ENCODE assay signal across 32 cellular contexts in the genomic region with DNA sequence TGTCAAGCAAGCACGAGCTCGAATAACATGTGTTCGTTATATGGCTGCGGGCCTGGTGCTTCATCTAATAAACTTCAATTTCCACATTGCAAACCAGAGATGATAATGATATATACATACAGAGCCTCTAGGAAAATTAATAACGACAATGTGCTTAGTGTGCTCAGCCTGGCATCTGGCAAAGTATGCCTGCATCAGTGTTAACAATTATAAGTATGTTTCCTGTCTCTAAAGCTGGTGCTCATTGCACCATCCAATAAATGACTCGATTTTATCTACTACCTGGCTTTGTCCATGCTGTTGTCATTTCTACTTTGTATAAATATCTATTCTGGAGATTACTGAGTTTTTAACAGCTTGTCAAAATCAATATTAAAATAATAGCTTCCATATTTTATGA.
"Had no signal": no experiment of that assay in that cellular context is flagged by ENCODE, and none has a peak within 500 bp of the region (broad histone marks: within the 10 kb centered on the region; RNA-seq: fewer than 3 reads in every experiment).

No MANE protein-coding gene starts in this region.

- H3K36me3 Mint-ChIP-seq: activated naive CD4-positive, alpha-beta T cell treated with anti-CD3 and anti-CD28 coated beads, Interleukin-2, amount 50 U/mL, for 24 hours; activated naive CD8-positive, alpha-beta T cell treated with anti-CD3 and anti-CD28 coated beads for 36 hours had no signal

- H3K27me3 ChIP-seq: adrenal gland, body of pancreas, colonic mucosa, esophagus squamous epithelium, gastroesophageal sphincter, heart right ventricle had no signal

- H3K4me1 Mint-ChIP-seq: activated B cell treated with CpG ODN at 0.5 μM for 24 hours; activated naive CD4-positive, alpha-beta T cell treated with anti-CD3 and anti-CD28 coated beads, Interleukin-2, amount 50 U/mL, for 24 hours; activated naive CD8-positive, alpha-beta T cell treated with anti-CD3 and anti-CD28 coated beads for 36 hours; activated naive CD8-positive, alpha-beta T cell treated with anti-CD3 and anti-CD28 coated beads, Interleukin-2, amount 50 U/mL, for 24 hours; T-helper 17 cell had no signal

- H3K27ac Mint-ChIP-seq: activated B cell treated with CpG ODN at 0.5 μM for 24 hours; activated CD8-positive, alpha-beta T cell treated with anti-CD3 and anti-CD28 coated beads for 36 hours; activated naive CD4-positive, alpha-beta T cell treated with anti-CD3 and anti-CD28 coated beads for 36 hours; activated naive CD4-positive, alpha-beta T cell treated with anti-CD3 and anti-CD28 coated beads, Interleukin-2, amount 50 U/mL, for 24 hours; activated naive CD8-positive, alpha-beta T cell treated with anti-CD3 and anti-CD28 coated beads for 36 hours; activated naive CD8-positive, alpha-beta T cell treated with anti-CD3 and anti-CD28 coated beads, Interleukin-2, amount 50 U/mL, for 24 hours; activated T-helper 2 cell treated with anti-CD3 and anti-CD28 coated beads, Interferon-gamma antibody, Interleukin-2, Interleukin-4, amounts not matched to agents 10 μg/mL and 5 μg/mL and 100 μg/mL, durations not matched to agents 14 hours and 24 hours and 36 hours; T-helper 17 cell; T-helper 2 cell treated with Interferon-gamma antibody and Interleukin-4, amounts not matched to agents 5 μg/mL and 100 μg/mL, for 36 hours had no signal

- H3K4me3 ChIP-seq: adrenal gland, body of pancreas, colonic mucosa, esophagus squamous epithelium, gastroesophageal sphincter, heart right ventricle had no signal

- ATAC-seq: activated CD4-positive, CD25-positive, alpha-beta regulatory T cell treated with anti-CD3 and anti-CD28 coated beads, Interleukin-2, amount 50 U/mL, for 24 hours; activated CD8-positive, alpha-beta T cell treated with anti-CD3 and anti-CD28 coated beads for 36 hours; activated naive CD8-positive, alpha-beta T cell treated with anti-CD3 and anti-CD28 coated beads, Interleukin-2, amount 50 U/mL, for 24 hours; activated T-cell treated with anti-CD3 and anti-CD28 coated beads, Interleukin-2, amount 50 U/mL, for 4 hours; body of pancreas; gastroesophageal sphincter; heart right ventricle; T-helper 17 cell had no signal

- DNase-seq: activated B cell treated with CpG ODN at 0.5 μM for 24 hours; activated CD4-positive, alpha-beta T cell treated with anti-CD3 and anti-CD28 coated beads for 48 hours; activated CD4-positive, alpha-beta T cell treated with anti-CD3 and anti-CD28 coated beads, Interleukin-2, amount 50 U/mL, for 1 hour; activated CD4-positive, alpha-beta T cell treated with anti-CD3 and anti-CD28 coated beads, Interleukin-2, amount 50 U/mL, for 48 hours; activated CD8-positive, alpha-beta memory T cell treated with anti-CD3 and anti-CD28 coated beads for 24 hours; activated CD8-positive, alpha-beta T cell treated with anti-CD3 and anti-CD28 coated beads for 36 hours; activated effector memory CD4-positive, alpha-beta T cell treated with anti-CD3 and anti-CD28 coated beads, Interleukin-2, amount 50 U/mL, for 16 hours; activated naive CD4-positive, alpha-beta T cell treated with anti-CD3 and anti-CD28 coated beads for 36 hours; activated naive CD8-positive, alpha-beta T cell treated with anti-CD3 and anti-CD28 coated beads for 36 hours; activated naive CD8-positive, alpha-beta T cell treated with anti-CD3 and anti-CD28 coated beads, Interleukin-2, amount 50 U/mL, for 24 hours; activated T-cell treated with anti-CD3 and anti-CD28 coated beads, Interleukin-2, amount 50 U/mL, for 4 hours; adrenal gland; amygdala; aorta; body of pancreas; caudate nucleus; cerebellar nuclear complex; colonic mucosa; effector CD8-positive, alpha-beta T cell; esophagus squamous epithelium; foreskin melanocyte; heart right ventricle; T-helper 17 cell; T1000; WERI-Rb-1 had no signal

- H3K9me3 Mint-ChIP-seq: activated B cell treated with CpG ODN at 0.5 μM for 24 hours; activated naive CD4-positive, alpha-beta T cell treated with anti-CD3 and anti-CD28 coated beads for 36 hours; activated naive CD4-positive, alpha-beta T cell treated with anti-CD3 and anti-CD28 coated beads, Interleukin-2, amount 50 U/mL, for 24 hours; activated naive CD8-positive, alpha-beta T cell treated with anti-CD3 and anti-CD28 coated beads for 36 hours; activated naive CD8-positive, alpha-beta T cell treated with anti-CD3 and anti-CD28 coated beads, Interleukin-2, amount 50 U/mL, for 24 hours had no signal

- H3K27me3 Mint-ChIP-seq: activated B cell treated with CpG ODN at 0.5 μM for 24 hours; activated CD8-positive, alpha-beta T cell treated with anti-CD3 and anti-CD28 coated beads for 36 hours; activated naive CD4-positive, alpha-beta T cell treated with anti-CD3 and anti-CD28 coated beads, Interleukin-2, amount 50 U/mL, for 24 hours; activated naive CD8-positive, alpha-beta T cell treated with anti-CD3 and anti-CD28 coated beads for 36 hours; activated naive CD8-positive, alpha-beta T cell treated with anti-CD3 and anti-CD28 coated beads, Interleukin-2, amount 50 U/mL, for 24 hours; T-helper 17 cell had no signal

- H3K36me3 ChIP-seq: adrenal gland, colonic mucosa, esophagus squamous epithelium, gastroesophageal sphincter, heart right ventricle, WERI-Rb-1 had no signal

- H3K27ac ChIP-seq: adrenal gland, body of pancreas, colonic mucosa, epithelial cell of prostate, esophagus squamous epithelium, gastroesophageal sphincter, heart right ventricle, WERI-Rb-1 had no signal

- H3K4me1 ChIP-seq: adrenal gland, body of pancreas, colonic mucosa, esophagus squamous epithelium, gastroesophageal sphincter, heart right ventricle had no signal

- H3K9me3 ChIP-seq: adrenal gland, body of pancreas, colonic mucosa had no signal

- H3K4me3 Mint-ChIP-seq: activated B cell treated with CpG ODN at 0.5 μM for 24 hours; activated CD8-positive, alpha-beta T cell treated with anti-CD3 and anti-CD28 coated beads for 36 hours; activated naive CD4-positive, alpha-beta T cell treated with anti-CD3 and anti-CD28 coated beads for 36 hours; activated naive CD4-positive, alpha-beta T cell treated with anti-CD3 and anti-CD28 coated beads, Interleukin-2, amount 50 U/mL, for 24 hours; activated naive CD8-positive, alpha-beta T cell treated with anti-CD3 and anti-CD28 coated beads for 36 hours; activated naive CD8-positive, alpha-beta T cell treated with anti-CD3 and anti-CD28 coated beads, Interleukin-2, amount 50 U/mL, for 24 hours; activated T-cell treated with anti-CD3 and anti-CD28 coated beads, Interleukin-2, amount 50 U/mL, for 4 hours; T-helper 17 cell; T-helper 2 cell treated with Interferon-gamma antibody and Interleukin-4, amounts not matched to agents 5 μg/mL and 100 μg/mL, for 36 hours had no signal

- FAIRE-seq: endothelial cell of umbilical vein had no signal
